Comparison of ENCODE assay signal across 26 cellular contexts in the genomic region with DNA sequence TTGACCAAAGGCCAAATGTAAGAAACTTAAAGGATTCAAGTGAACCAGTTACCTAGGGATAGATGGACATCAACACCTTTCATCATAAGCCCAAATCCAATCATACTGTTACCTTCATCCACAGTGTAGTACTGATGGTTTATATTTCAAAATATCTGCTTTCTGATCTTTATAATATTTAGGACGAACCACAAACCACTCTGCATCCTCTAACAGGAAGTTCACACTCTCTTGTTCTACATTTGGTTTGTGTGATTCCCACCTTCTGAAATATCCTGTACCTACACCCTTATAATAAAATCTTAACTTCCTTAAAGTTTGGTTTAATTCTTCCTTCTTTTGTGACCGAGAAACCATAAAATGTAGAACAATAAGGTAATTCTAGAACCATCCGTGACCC.
"Had no signal": no experiment of that assay in that cellular context is flagged by ENCODE, and none has a peak within 500 bp of the region (broad histone marks: within the 10 kb centered on the region; RNA-seq: fewer than 3 reads in every experiment).

No MANE protein-coding gene starts in this region.

- DNase-seq: activated CD4-positive, alpha-beta T cell treated with anti-CD3 and anti-CD28 coated beads for 4 hours; activated CD4-positive, alpha-beta T cell treated with anti-CD3 and anti-CD28 coated beads, Interleukin-2, amount 50 U/mL, for 4 hours; activated gamma-delta T cell treated with Interleukin-2 at 50 U/mL for 16 hours; activated naive CD4-positive, alpha-beta T cell treated with anti-CD3 and anti-CD28 coated beads, Interleukin-2, amount 50 U/mL, for 16 hours; activated T-cell treated with anti-CD3 and anti-CD28 coated beads for 4 hours; activated T-cell treated with anti-CD3 and anti-CD28 coated beads, Interleukin-2, amount 50 U/mL, for 72 hours; amniotic stem cell; central memory CD4-positive, alpha-beta T cell; foreskin keratinocyte; heart left ventricle; left ventricle myocardium inferior; ovary; right lobe of liver; stimulated activated CD4-positive, alpha-beta T cell treated with anti-CD3 and anti-CD28 coated beads, Interleukin-12 subunit alpha, Interleukin-12 subunit beta, amount 100 ng/mL, for 4 hours; stimulated activated CD4-positive, alpha-beta T cell treated with anti-CD3 and anti-CD28 coated beads, Interleukin-4, amount 100 ng/mL, for 1 hour; stimulated activated naive CD8-positive, alpha-beta T cell treated with anti-CD3 and anti-CD28 coated beads, Interleukin-15, amount 100 ng/mL, for 72 hours; substantia nigra; T-helper 9 cell; upper lobe of left lung had no signal

- H3K4me3 Mint-ChIP-seq: activated T-cell treated with anti-CD3 and anti-CD28 coated beads, Interleukin-2, amount 50 U/mL, for 72 hours; dendritic cell treated with granulocyte-macrophage colony-stimulating factor and Interleukin-4, amounts not matched to agents 40 ng/mL and 50 ng/mL, for 4 days; stimulated activated memory B cell treated with anti-CD40 and anti-IgM and Interleukin-4, amounts not matched to agents 10 μg/mL and 1 μg/mL and 100 μg/mL, for 72 hours; stimulated activated naive CD8-positive, alpha-beta T cell treated with anti-CD3 and anti-CD28 coated beads, Interleukin-15, amount 100 ng/mL, for 72 hours had no signal

- H3K36me3 Mint-ChIP-seq: stimulated activated memory B cell treated with anti-CD40 and anti-IgM and Interleukin-4, amounts not matched to agents 10 μg/mL and 1 μg/mL and 100 μg/mL, for 72 hours had no signal

- H3K27ac ChIP-seq: esophagus muscularis mucosa, foreskin keratinocyte, heart left ventricle, left ventricle myocardium inferior, ovary, right lobe of liver, upper lobe of left lung, vagina, VCaP had no signal

- H3K4me3 ChIP-seq: esophagus muscularis mucosa, heart left ventricle, left ventricle myocardium inferior, lung, ovary, right lobe of liver, upper lobe of left lung, vagina had no signal

- H3K36me3 ChIP-seq: esophagus muscularis mucosa, heart left ventricle, left ventricle myocardium inferior, ovary, right lobe of liver, upper lobe of left lung, vagina had no signal

- H3K4me1 ChIP-seq: esophagus muscularis mucosa, foreskin keratinocyte, left ventricle myocardium inferior, right lobe of liver, upper lobe of left lung, vagina had no signal

- H3K27me3 ChIP-seq: esophagus muscularis mucosa, foreskin keratinocyte, heart left ventricle, ovary, right lobe of liver, upper lobe of left lung, vagina had no signal

- H3K27ac Mint-ChIP-seq: activated T-cell treated with anti-CD3 and anti-CD28 coated beads, Interleukin-2, amount 50 U/mL, for 72 hours; dendritic cell treated with granulocyte-macrophage colony-stimulating factor and Interleukin-4, amounts not matched to agents 40 ng/mL and 50 ng/mL, for 4 days; progenitor cell of endocrine pancreas; stimulated activated memory B cell treated with anti-CD40 and anti-IgM and Interleukin-4, amounts not matched to agents 10 μg/mL and 1 μg/mL and 100 μg/mL, for 72 hours; stimulated activated naive CD8-positive, alpha-beta T cell treated with anti-CD3 and anti-CD28 coated beads, Interleukin-15, amount 100 ng/mL, for 72 hours had no signal

- H3K4me1 Mint-ChIP-seq: stimulated activated memory B cell treated with anti-CD40 and anti-IgM and Interleukin-4, amounts not matched to agents 10 μg/mL and 1 μg/mL and 100 μg/mL, for 72 hours had no signal

- H3K9me3 ChIP-seq: esophagus muscularis mucosa, heart left ventricle, left ventricle myocardium inferior, ovary, right lobe of liver, upper lobe of left lung, vagina had no signal

- H3K27me3 Mint-ChIP-seq: dendritic cell treated with granulocyte-macrophage colony-stimulating factor and Interleukin-4, amounts not matched to agents 40 ng/mL and 50 ng/mL, for 4 days; progenitor cell of endocrine pancreas; stimulated activated memory B cell treated with anti-CD40 and anti-IgM and Interleukin-4, amounts not matched to agents 10 μg/mL and 1 μg/mL and 100 μg/mL, for 72 hours had no signal

- H3K9me3 Mint-ChIP-seq: activated T-cell treated with anti-CD3 and anti-CD28 coated beads, Interleukin-2, amount 50 U/mL, for 72 hours; dendritic cell treated with granulocyte-macrophage colony-stimulating factor and Interleukin-4, amounts not matched to agents 40 ng/mL and 50 ng/mL, for 4 days; stimulated activated memory B cell treated with anti-CD40 and anti-IgM and Interleukin-4, amounts not matched to agents 10 μg/mL and 1 μg/mL and 100 μg/mL, for 72 hours had no signal
